ENCODE assay signal across 2 cellular contexts in the genomic region with DNA sequence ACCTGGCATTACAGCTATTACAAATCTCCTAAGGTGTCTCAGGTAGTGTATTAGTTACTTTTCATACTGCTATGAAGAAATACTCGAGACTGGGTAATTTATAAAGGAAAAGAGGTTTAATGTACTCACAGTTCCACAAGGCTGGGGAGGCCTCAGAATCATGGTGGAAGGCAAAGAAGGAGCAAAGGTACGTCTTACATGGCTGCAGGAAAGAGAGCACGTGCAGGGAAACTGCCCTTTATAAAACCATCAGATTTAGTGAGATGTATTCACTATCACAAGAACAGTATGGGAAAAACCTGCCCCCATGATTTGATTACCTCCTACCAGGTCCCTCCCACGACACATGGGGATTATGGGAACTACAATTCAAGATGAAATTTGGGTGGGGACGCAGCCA. TPM values are rescaled to one million over a fixed set of nuclear protein-coding genes. Genes with fewer than 3 reads are reported as not detected.
"Had no signal": no experiment of that assay in that cellular context is flagged by ENCODE, and none has a peak within 500 bp of the region (broad histone marks: within the 10 kb centered on the region; RNA-seq: fewer than 3 reads in every experiment).

No MANE protein-coding gene starts in this region.

RNA-seq across cellular contexts. Expression of a gene that starts 7.0 kb away (rescaled TPM):
- total RNA-seq: activated CD8-positive, alpha-beta T cell treated with anti-CD3 and anti-CD28 coated beads for 36 hours had no signal

RNA-seq across cellular contexts. Expression of a gene that starts 34.1 kb away (rescaled TPM):
- total RNA-seq: activated B cell treated with CpG ODN at 0.5 μM for 24 hours had no signal
